8 cellular contexts compared by ENCODE assay signal in the genomic region with DNA sequence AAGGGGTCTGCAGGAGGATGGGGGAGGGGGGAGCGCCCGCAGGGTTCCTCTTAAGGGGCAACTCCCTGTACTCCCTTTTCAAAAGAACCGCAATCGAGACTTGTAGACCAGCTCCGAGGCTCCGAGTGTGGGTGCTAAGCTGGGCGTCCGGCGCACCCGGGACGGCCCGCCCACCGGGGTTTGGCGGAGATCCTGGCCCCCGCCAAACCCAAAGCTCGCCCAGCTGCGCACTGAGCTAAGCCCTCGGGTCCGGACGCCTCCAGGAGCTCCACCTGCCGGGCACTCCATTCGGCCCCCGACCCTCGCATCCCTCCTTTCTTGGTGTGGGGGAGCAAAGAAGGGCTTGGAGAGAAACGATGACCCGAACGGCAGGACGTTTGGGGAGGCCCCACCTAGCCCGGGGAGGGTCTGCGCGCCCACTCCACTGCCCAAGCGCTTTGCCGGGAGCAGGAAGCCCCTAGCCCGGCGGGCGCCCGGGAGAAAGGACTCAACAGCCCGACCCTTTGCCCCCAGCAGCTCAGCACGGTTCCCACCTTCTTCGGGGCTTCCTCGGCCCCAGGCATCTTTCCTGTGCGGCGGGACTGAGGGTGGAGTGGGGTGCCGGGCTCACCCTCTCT. TPM values are rescaled to one million over a fixed set of nuclear protein-coding genes. Genes with fewer than 3 reads are reported as not detected.
DNase-seq lines count a peak whose midpoint lies in the region; ATAC-seq and TF ChIP-seq lines count a peak whose summit lies in the region.

No MANE protein-coding gene starts in this region.

- H3K36me3 ChIP-seq in heart left ventricle (no peaks in the 10 kb centered on the region), psoas muscle (ENCODE audit: insufficient read depth in 1 of 2, low read depth in 1 of 2) (no peaks in the 10 kb centered on the region)

- peaks cover 0 to 39% (median 5%) of the 10 kb centered on the region in 9 donors for H3K27me3 ChIP-seq in heart left ventricle
- peaks cover 0 to 63% (median 21%) of the 10 kb centered on the region in 3 donors for H3K27me3 ChIP-seq in psoas muscle (ENCODE audit: insufficient read depth in 3 of 3, low read length in 2 of 3)

- ATAC-seq in SK-N-SH treated with all-trans-retinoic acid at 6 μM for 48 hours (peak; percentile 40), heart left ventricle (peak; percentile 44 to 71 (median 59)), psoas muscle (peak; percentile 29 to 68 (median 40))

- 0 to 2% (median 1%) methylated on average over 32 to 44 of the region's 44 CpGs for WGBS in heart left ventricle, 4 donors
- 0 to 1% (median 1%) methylated on average over 33 to 44 of the region's 44 CpGs for WGBS in psoas muscle, 3 donors

- H3K9me3 ChIP-seq in heart left ventricle = peaks cover 0 to 2% (median 0%) of the 10 kb centered on the region in 12 donors
- H3K9me3 ChIP-seq in psoas muscle = no peaks in the 10 kb centered on the region

- intact Hi-C loops in heart left ventricle (cut with DNase I) (loop anchor here in 5 of 10 donors (5.0 to 10.0 kb wide), 5 partner anchors 66 to 101 kb away; no protein-coding TSS in a partner anchor), psoas muscle (cut with DNase I) (no loop called here)

- H3K4me1 ChIP-seq in heart left ventricle = peaks cover 4 to 66% (median 27%) of the 10 kb centered on the region in 12 donors
- peaks cover 9% of the 10 kb centered on the region for H3K4me1 ChIP-seq in psoas muscle

- H3K27ac ChIP-seq in heart left ventricle (peak overlapping the region; percentile 37 to 76 (median 68)), psoas muscle (peak overlapping the region; percentile 46)

- TF ChIP-seq POLR2A in heart left ventricle (IDR thresholded peaks at IDR 0.05) = no peak

- H3K4me3 ChIP-seq in heart left ventricle = peak overlapping the region; percentile 52 to 71 (median 61)
- peak overlapping the region; percentile 69 for H3K4me3 ChIP-seq in psoas muscle

- TF ChIP-seq CTCF in heart left ventricle (IDR thresholded peaks at IDR 0.05) (peak in 9 of 12 donors; percentile 11 to 50 (median 31)), psoas muscle (IDR thresholded peaks at IDR 0.05) (no peak)

- DNase-seq in GM03348 (ENCODE audit: low spot score) (peak; percentile 26), heart left ventricle (peak in 4 of 5 donors; percentile 55 to 74 (median 58)), psoas muscle (peak in 1 of 2 donors; percentile 29), germinal center (ENCODE audit: low spot score) (no peak), pons (ENCODE audit: low spot score) (no peak), AG08396 (ENCODE audit: low spot score) (no peak)
- no peak for DNase-seq in activated CD8-positive, alpha-beta memory T cell treated with anti-CD3 and anti-CD28 coated beads, Interleukin-2, amount 50 U/mL, for 4 hours

TF ChIP-seq in SK-N-SH treated with all-trans-retinoic acid at 6 μM for 48 hours, 23 proteins besides CTCF, POLR2A, EP300 and RAD21:
- TF ChIP-seq, protein P1, sequence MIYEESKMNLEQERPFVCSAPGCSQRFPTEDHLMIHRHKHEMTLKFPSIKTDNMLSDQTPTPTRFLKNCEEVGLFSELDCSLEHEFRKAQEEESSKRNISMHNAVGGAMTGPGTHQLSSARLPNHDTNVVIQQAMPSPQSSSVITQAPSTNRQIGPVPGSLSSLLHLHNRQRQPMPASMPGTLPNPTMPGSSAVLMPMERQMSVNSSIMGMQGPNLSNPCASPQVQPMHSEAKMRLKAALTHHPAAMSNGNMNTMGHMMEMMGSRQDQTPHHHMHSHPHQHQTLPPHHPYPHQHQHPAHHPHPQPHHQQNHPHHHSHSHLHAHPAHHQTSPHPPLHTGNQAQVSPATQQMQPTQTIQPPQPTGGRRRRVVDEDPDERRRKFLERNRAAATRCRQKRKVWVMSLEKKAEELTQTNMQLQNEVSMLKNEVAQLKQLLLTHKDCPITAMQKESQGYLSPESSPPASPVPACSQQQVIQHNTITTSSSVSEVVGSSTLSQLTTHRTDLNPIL (CRISPR knock-in tag; IDR thresholded peaks at IDR 0.05; ENCODE audit: low read depth) = no peak
- TF ChIP-seq ZNF8 (CRISPR knock-in tag; IDR thresholded peaks at IDR 0.05) (no peak), SNAI2 (CRISPR knock-in tag; IDR thresholded peaks at IDR 0.05) (no peak), ZFP30 (CRISPR knock-in tag; IDR thresholded peaks at IDR 0.05) (no peak), ISL1 (CRISPR knock-in tag; IDR thresholded peaks at IDR 0.05) (no peak), BACH2 (CRISPR knock-in tag; IDR thresholded peaks at IDR 0.05; ENCODE audit: borderline replicate concordance) (no peak), CSDC2 (CRISPR knock-in tag; IDR thresholded peaks at IDR 0.05) (no peak), ZNF70 (CRISPR knock-in tag; IDR thresholded peaks at IDR 0.05) (no peak), TOX (CRISPR knock-in tag; IDR thresholded peaks at IDR 0.05; ENCODE audit: borderline replicate concordance) (no peak), TCF4 (CRISPR knock-in tag; IDR thresholded peaks at IDR 0.05; ENCODE audit: borderline replicate concordance) (no peak)
- TF ChIP-seq, protein P2, sequence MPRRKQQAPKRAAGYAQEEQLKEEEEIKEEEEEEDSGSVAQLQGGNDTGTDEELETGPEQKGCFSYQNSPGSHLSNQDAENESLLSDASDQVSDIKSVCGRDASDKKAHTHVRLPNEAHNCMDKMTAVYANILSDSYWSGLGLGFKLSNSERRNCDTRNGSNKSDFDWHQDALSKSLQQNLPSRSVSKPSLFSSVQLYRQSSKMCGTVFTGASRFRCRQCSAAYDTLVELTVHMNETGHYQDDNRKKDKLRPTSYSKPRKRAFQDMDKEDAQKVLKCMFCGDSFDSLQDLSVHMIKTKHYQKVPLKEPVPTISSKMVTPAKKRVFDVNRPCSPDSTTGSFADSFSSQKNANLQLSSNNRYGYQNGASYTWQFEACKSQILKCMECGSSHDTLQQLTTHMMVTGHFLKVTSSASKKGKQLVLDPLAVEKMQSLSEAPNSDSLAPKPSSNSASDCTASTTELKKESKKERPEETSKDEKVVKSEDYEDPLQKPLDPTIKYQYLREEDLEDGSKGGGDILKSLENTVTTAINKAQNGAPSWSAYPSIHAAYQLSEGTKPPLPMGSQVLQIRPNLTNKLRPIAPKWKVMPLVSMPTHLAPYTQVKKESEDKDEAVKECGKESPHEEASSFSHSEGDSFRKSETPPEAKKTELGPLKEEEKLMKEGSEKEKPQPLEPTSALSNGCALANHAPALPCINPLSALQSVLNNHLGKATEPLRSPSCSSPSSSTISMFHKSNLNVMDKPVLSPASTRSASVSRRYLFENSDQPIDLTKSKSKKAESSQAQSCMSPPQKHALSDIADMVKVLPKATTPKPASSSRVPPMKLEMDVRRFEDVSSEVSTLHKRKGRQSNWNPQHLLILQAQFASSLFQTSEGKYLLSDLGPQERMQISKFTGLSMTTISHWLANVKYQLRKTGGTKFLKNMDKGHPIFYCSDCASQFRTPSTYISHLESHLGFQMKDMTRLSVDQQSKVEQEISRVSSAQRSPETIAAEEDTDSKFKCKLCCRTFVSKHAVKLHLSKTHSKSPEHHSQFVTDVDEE (CRISPR knock-in tag; IDR thresholded peaks at IDR 0.05) = no peak
- TF ChIP-seq, protein P3, sequence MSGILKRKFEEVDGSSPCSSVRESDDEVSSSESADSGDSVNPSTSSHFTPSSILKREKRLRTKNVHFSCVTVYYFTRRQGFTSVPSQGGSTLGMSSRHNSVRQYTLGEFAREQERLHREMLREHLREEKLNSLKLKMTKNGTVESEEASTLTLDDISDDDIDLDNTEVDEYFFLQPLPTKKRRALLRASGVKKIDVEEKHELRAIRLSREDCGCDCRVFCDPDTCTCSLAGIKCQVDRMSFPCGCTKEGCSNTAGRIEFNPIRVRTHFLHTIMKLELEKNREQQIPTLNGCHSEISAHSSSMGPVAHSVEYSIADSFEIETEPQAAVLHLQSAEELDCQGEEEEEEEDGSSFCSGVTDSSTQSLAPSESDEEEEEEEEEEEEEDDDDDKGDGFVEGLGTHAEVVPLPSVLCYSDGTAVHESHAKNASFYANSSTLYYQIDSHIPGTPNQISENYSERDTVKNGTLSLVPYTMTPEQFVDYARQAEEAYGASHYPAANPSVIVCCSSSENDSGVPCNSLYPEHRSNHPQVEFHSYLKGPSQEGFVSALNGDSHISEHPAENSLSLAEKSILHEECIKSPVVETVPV (CRISPR knock-in tag; IDR thresholded peaks at IDR 0.05) = no peak
- TF ChIP-seq, protein P4, sequence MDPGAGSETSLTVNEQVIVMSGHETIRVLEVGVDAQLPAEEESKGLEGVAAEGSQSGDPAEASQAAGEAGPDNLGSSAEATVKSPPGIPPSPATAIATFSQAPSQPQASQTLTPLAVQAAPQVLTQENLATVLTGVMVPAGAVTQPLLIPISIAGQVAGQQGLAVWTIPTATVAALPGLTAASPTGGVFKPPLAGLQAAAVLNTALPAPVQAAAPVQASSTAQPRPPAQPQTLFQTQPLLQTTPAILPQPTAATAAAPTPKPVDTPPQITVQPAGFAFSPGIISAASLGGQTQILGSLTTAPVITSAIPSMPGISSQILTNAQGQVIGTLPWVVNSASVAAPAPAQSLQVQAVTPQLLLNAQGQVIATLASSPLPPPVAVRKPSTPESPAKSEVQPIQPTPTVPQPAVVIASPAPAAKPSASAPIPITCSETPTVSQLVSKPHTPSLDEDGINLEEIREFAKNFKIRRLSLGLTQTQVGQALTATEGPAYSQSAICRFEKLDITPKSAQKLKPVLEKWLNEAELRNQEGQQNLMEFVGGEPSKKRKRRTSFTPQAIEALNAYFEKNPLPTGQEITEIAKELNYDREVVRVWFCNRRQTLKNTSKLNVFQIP (CRISPR knock-in tag; IDR thresholded peaks at IDR 0.05; ENCODE audit: borderline replicate concordance, low read depth) = no peak

RNA-seq across cellular contexts. Expression of a gene that starts 0.6 kb away (rescaled TPM):
- total RNA-seq in heart left ventricle (1 to 10 TPM; 2.8 to 8.2 (median 5.0) TPM), psoas muscle (1 to 10 TPM; 1.6 to 3.6 (median 2.6) TPM)
- polyA plus RNA-seq in heart left ventricle (1 to 10 TPM; 2.8 to 3.0 TPM), psoas muscle (1 to 10 TPM in 2 of 3 donors, under 1 TPM in 1; 0.75 to 1.7 (median 1.4) TPM)

Comparison
In these comparisons a context has a peak if more than half of its experiments do, and no peak if none do; other contexts are left out.
1. DNase-seq: peak in GM03348 (single experiment) and heart left ventricle (4 of 5); none in germinal center (single experiment), pons (single experiment), activated CD8-positive, alpha-beta memory T cell treated with anti-CD3 and anti-CD28 coated beads, Interleukin-2, amount 50 U/mL, for 4 hours (single experiment) and AG08396 (single experiment).
2. Peak in every context shown above with its lines, with median percentiles within 50 percentile points of each other: ATAC-seq.